Comparison of ENCODE assay signal across 8 cellular contexts in genomic region chr5:159880676-159881075, GRCh38. TPM values are rescaled to one million over a fixed set of nuclear protein-coding genes. Genes with fewer than 3 reads are reported as not detected.
"Had no signal": no experiment of that assay in that cellular context is flagged by ENCODE, and none has a peak within 500 bp of the region (broad histone marks: within the 10 kb centered on the region; RNA-seq: fewer than 3 reads in every experiment).

No MANE protein-coding gene starts in this region.

- H3K27ac Mint-ChIP-seq: IgD-negative memory B cell had no signal

- H3K4me3 ChIP-seq: K562 had no signal

- H3K4me3 Mint-ChIP-seq: IgD-negative memory B cell had no signal

- H3K9me3 Mint-ChIP-seq: IgD-negative memory B cell had no signal

- H3K4me1 Mint-ChIP-seq: IgD-negative memory B cell had no signal

- H3K36me3 Mint-ChIP-seq: IgD-negative memory B cell had no signal

- DNase-seq: IMR-90, KBM-7, KG1 had no signal

- H3K27ac ChIP-seq: HL-60 had no signal

RNA-seq across cellular contexts. Expression of gene ADRA1B, which starts 35.6 kb away (rescaled TPM):
- total RNA-seq: HepG2, HT-29, K562 had no signal
- polyA plus RNA-seq: HepG2, IgD-negative memory B cell, K562 had no signal
